In the genomic region with DNA sequence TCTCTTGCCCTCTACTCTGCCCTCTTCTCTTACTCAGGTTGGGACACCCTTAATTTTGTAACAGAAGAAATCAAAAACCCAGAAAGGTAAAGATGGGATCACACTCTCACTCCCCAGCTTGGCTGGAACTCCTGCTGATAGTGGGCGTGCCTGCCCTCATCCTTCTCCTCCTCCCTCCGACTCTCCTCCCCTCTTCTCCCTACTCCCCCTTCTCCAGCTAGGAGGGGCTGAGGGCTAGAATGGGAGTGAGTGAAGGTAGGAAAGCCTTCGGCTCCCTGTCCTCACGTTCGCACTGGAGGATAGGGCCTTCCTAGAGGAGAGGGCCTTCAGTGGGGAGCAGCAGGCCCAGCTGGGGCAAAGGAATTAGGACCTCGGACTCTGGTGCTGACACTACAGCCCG, we compare ENCODE assay signal across 13 cellular contexts. TPM values are rescaled to one million over a fixed set of nuclear protein-coding genes. Genes with fewer than 3 reads are reported as not detected.
A peak's percentile ranks its signal among the peaks of the same experiment; 100 is the strongest.
DNase-seq lines count a peak whose midpoint lies in the region; ATAC-seq and TF ChIP-seq lines count a peak whose summit lies in the region.
"Had no signal": no experiment of that assay in that cellular context is flagged by ENCODE, and none has a peak within 500 bp of the region (broad histone marks: within the 10 kb centered on the region; RNA-seq: fewer than 3 reads in every experiment).

No MANE protein-coding gene starts in this region.

- CTCF ChIA-PET in OCI-LY7 (lab: Charles Lee; ENCODE audit: unreplicated experiment) = no interaction called here
- CTCF ChIA-PET in HEK293T (lab: Yijun Ruan, JAX) = no interaction called here

- H3K9me2 ChIP-seq in OCI-LY7 (ENCODE audit: insufficient read depth, low read length) = no peaks in the 10 kb centered on the region

- H3K36me3 Mint-ChIP-seq in T-helper 2 cell treated with Interferon-gamma antibody and Interleukin-4, amounts not matched to agents 5 μg/mL and 100 μg/mL, for 36 hours (ENCODE audit: low read depth) = peaks cover 73% of the 10 kb centered on the region
- peaks cover 55 to 72% of the 10 kb centered on the region in 2 donors for H3K36me3 Mint-ChIP-seq in stimulated activated naive B cell treated with anti-CD40 and anti-IgM and Interleukin-4, amounts not matched to agents 10 μg/mL and 1 μg/mL and 100 μg/mL, for 72 hours

- H3K4me2 ChIP-seq in OCI-LY7 (ENCODE audit: low read length) = no peak overlapping the region
- H3K4me2 ChIP-seq: hepatocyte, PC-9 had no signal

- no peaks in the 10 kb centered on the region for H4K20me1 ChIP-seq in OCI-LY7 (ENCODE audit: insufficient read depth, low read length)

- no peaks in the 10 kb centered on the region for H3K27me3 Mint-ChIP-seq in T-helper 2 cell treated with Interferon-gamma antibody and Interleukin-4, amounts not matched to agents 5 μg/mL and 100 μg/mL, for 36 hours (ENCODE audit: low read depth)
- no peaks in the 10 kb centered on the region for H3K27me3 Mint-ChIP-seq in stimulated activated naive B cell treated with anti-CD40 and anti-IgM and Interleukin-4, amounts not matched to agents 10 μg/mL and 1 μg/mL and 100 μg/mL, for 72 hours

- peaks cover 62% of the 10 kb centered on the region for H3K4me1 Mint-ChIP-seq in T-helper 2 cell treated with Interferon-gamma antibody and Interleukin-4, amounts not matched to agents 5 μg/mL and 100 μg/mL, for 36 hours (ENCODE audit: low read depth)
- peaks cover 50 to 77% of the 10 kb centered on the region in 2 donors for H3K4me1 Mint-ChIP-seq in stimulated activated naive B cell treated with anti-CD40 and anti-IgM and Interleukin-4, amounts not matched to agents 10 μg/mL and 1 μg/mL and 100 μg/mL, for 72 hours

- H3K9me3 Mint-ChIP-seq in T-helper 2 cell treated with Interferon-gamma antibody and Interleukin-4, amounts not matched to agents 5 μg/mL and 100 μg/mL, for 36 hours = no peaks in the 10 kb centered on the region
- peaks cover 0 to 2% of the 10 kb centered on the region in 2 donors for H3K9me3 Mint-ChIP-seq in stimulated activated naive B cell treated with anti-CD40 and anti-IgM and Interleukin-4, amounts not matched to agents 10 μg/mL and 1 μg/mL and 100 μg/mL, for 72 hours

- no peaks in the 10 kb centered on the region for H3K27me3 ChIP-seq in esophagus muscularis mucosa
- H3K27me3 ChIP-seq: hepatocyte, stomach had no signal

- peak overlapping the region; percentile 75 for H3K4me3 Mint-ChIP-seq in T-helper 2 cell treated with Interferon-gamma antibody and Interleukin-4, amounts not matched to agents 5 μg/mL and 100 μg/mL, for 36 hours
- peak overlapping the region; percentile 65 to 68 for H3K4me3 Mint-ChIP-seq in stimulated activated naive B cell treated with anti-CD40 and anti-IgM and Interleukin-4, amounts not matched to agents 10 μg/mL and 1 μg/mL and 100 μg/mL, for 72 hours

- WGBS in esophagus muscularis mucosa = 79% methylated on average over 7 of the region's 7 CpGs

- no peak for TF ChIP-seq CTCF in OCI-LY7 (conservative IDR thresholded peaks at IDR 0.05; ENCODE audit: low read length)
- no peak for TF ChIP-seq CTCF in esophagus muscularis mucosa (IDR thresholded peaks at IDR 0.05)

- no TSS peak for BruUV-seq in OCI-LY7 (replicated peaks; lab: Mats Ljungman, UMichigan)

- H3K4me1 ChIP-seq in OCI-LY7 (ENCODE audit: insufficient read depth, low read length, poor library complexity, severe bottlenecking) (peaks cover 67% of the 10 kb centered on the region), esophagus muscularis mucosa (peaks cover 36 to 57% (median 47%) of the 10 kb centered on the region in 4 donors)

- no peaks in the 10 kb centered on the region for H3K9me3 ChIP-seq in OCI-LY7 (ENCODE audit: low read length)
- H3K9me3 ChIP-seq in esophagus muscularis mucosa = no peaks in the 10 kb centered on the region
- H3K9me3 ChIP-seq: stomach had no signal

- H3K27ac ChIP-seq in OCI-LY7 (ENCODE audit: low read depth, low read length, poor library complexity, severe bottlenecking) (peak overlapping the region; percentile 66), esophagus muscularis mucosa (replicated peaks in 1 of 4) (peak overlapping the region in 3 of 4 donors; percentile 0 to 57 (median 17))
- H3K27ac ChIP-seq: hepatocyte, PC-9 had no signal

- no peak for TF ChIP-seq EP300 in esophagus muscularis mucosa (IDR thresholded peaks at IDR 0.05)

- ATAC-seq in stimulated activated naive B cell treated with anti-CD40 and anti-IgM and Interleukin-4, amounts not matched to agents 10 μg/mL and 1 μg/mL and 100 μg/mL, for 72 hours (replicated peaks) = no peak

- intact Hi-C loops in OCI-LY7 (cut with micrococcal nuclease; ENCODE audit: unreplicated experiment) (no loop called here), esophagus muscularis mucosa (cut with DNase I) (no loop called here)

- H3K36me3 ChIP-seq in OCI-LY7 (ENCODE audit: insufficient read depth, low read length) = peaks cover 89% of the 10 kb centered on the region
- peaks cover 13 to 79% (median 67%) of the 10 kb centered on the region in 4 donors for H3K36me3 ChIP-seq in esophagus muscularis mucosa

- POLR2A ChIA-PET in OCI-LY7 (lab: Charles Lee) (interaction anchor here (1.2 to 3.4 kb wide), 4 partner anchors 10 to 21 kb away, joined by 4 to 18 read pairs (median 11); a partner anchor contains a TSS), HEK293T (lab: Yijun Ruan, JAX) (no interaction called here)

- DNase-seq in T-helper 2 cell treated with Interferon-gamma antibody and Interleukin-4, amounts not matched to agents 5 μg/mL and 100 μg/mL, for 36 hours (ENCODE audit: low spot score) = no peak
- DNase-seq in T-helper 2 cell (no peak), OCI-LY7 (ENCODE audit: low spot score) (no peak), esophagus muscularis mucosa (ENCODE audit: extremely low spot score) (no peak), HEK293T (ENCODE audit: extremely low spot score) (no peak), UCSD-AML1 (lab: John Stamatoyannopoulos, UW; ENCODE audit: unreplicated experiment) (no peak), NCI-H187 treated with DMSO at 0.1 percent for 48 hours (lab: John Stamatoyannopoulos, UW) (no peak)
- no peak for DNase-seq in stimulated activated naive B cell treated with anti-CD40 and anti-IgM and Interleukin-4, amounts not matched to agents 10 μg/mL and 1 μg/mL and 100 μg/mL, for 72 hours
- DNase-seq: effector CD4-positive, alpha-beta T cell; NCI-H2029 treated with DMSO at 0.1 percent for 48 hours; PC-9; stomach had no signal

- H2AFZ ChIP-seq in OCI-LY7 (ENCODE audit: low read length) = no peak overlapping the region
- H2AFZ ChIP-seq: hepatocyte, PC-9 had no signal

- H3K4me3 ChIP-seq in OCI-LY7 (ENCODE audit: low read depth, low read length, poor library complexity, severe bottlenecking) (no peak overlapping the region), esophagus muscularis mucosa (no peak overlapping the region)
- H3K4me3 ChIP-seq: hepatocyte, PC-9, stomach had no signal

- no peak for TF ChIP-seq POLR2A in esophagus muscularis mucosa (IDR thresholded peaks at IDR 0.05; ENCODE audit: low read depth)

- H3K27ac Mint-ChIP-seq in T-helper 2 cell treated with Interferon-gamma antibody and Interleukin-4, amounts not matched to agents 5 μg/mL and 100 μg/mL, for 36 hours = peak overlapping the region; percentile 92
- peak overlapping the region; percentile 93 for H3K27ac Mint-ChIP-seq in stimulated activated naive B cell treated with anti-CD40 and anti-IgM and Interleukin-4, amounts not matched to agents 10 μg/mL and 1 μg/mL and 100 μg/mL, for 72 hours

- H3K79me2 ChIP-seq in OCI-LY7 (ENCODE audit: insufficient read depth, low read depth, low read length) = peaks cover 26% of the 10 kb centered on the region; the same call in 1 of the 2 replicates

TF ChIP-seq in HEK293T, 16 proteins besides CTCF, POLR2A, EP300 and RAD21:
- no peak for TF ChIP-seq L3MBTL2 (conservative IDR thresholded peaks at IDR 0.05)
- no peak for TF ChIP-seq LEF1 (IDR thresholded peaks at IDR 0.05; ENCODE audit: borderline replicate concordance)
- TF ChIP-seq CTBP1 (IDR thresholded peaks at IDR 0.05; ENCODE audit: borderline replicate concordance) = no peak
- TF ChIP-seq FOXA1 (IDR thresholded peaks at IDR 0.05) = no peak
- TF ChIP-seq ARNT (IDR thresholded peaks at IDR 0.05) = no peak
- TF ChIP-seq HDGF (IDR thresholded peaks at IDR 0.05; ENCODE audit: borderline replicate concordance) = no peak
- TF ChIP-seq FOXK2 (IDR thresholded peaks at IDR 0.05) = no peak
- TF ChIP-seq SP1 (IDR thresholded peaks at IDR 0.05) = no peak
- TF ChIP-seq ZNF384 (IDR thresholded peaks at IDR 0.05) = no peak
- no peak for TF ChIP-seq BHLHE40 (IDR thresholded peaks at IDR 0.05; ENCODE audit: borderline replicate concordance)
- TF ChIP-seq ELF4 (IDR thresholded peaks at IDR 0.05) = no peak
- TF ChIP-seq, protein P1, sequence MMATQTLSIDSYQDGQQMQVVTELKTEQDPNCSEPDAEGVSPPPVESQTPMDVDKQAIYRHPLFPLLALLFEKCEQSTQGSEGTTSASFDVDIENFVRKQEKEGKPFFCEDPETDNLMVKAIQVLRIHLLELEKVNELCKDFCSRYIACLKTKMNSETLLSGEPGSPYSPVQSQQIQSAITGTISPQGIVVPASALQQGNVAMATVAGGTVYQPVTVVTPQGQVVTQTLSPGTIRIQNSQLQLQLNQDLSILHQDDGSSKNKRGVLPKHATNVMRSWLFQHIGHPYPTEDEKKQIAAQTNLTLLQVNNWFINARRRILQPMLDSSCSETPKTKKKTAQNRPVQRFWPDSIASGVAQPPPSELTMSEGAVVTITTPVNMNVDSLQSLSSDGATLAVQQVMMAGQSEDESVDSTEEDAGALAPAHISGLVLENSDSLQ (IDR thresholded peaks at IDR 0.05) = no peak
- no peak for TF ChIP-seq FOXM1 (IDR thresholded peaks at IDR 0.05; ENCODE audit: borderline replicate concordance)
- TF ChIP-seq NFRKB (IDR thresholded peaks at IDR 0.05) = no peak
- no peak for TF ChIP-seq SUZ12 (IDR thresholded peaks at IDR 0.05)
TF ChIP-seq in HEK293T: peak in this region for 0.

RNA-seq across cellular contexts. Expression of a gene that starts 20.3 kb away (rescaled TPM):
- total RNA-seq in OCI-LY7 (2014; rRNA removed; shearing (Covaris generic)) = 28.6 and 35.2 TPM in 2 replicates
- total RNA-seq in OCI-LY7 (2022) (33.4 and 35.8 TPM in 2 replicates), esophagus muscularis mucosa (10 to 100 TPM in 2 of 4 donors, 1 to 10 TPM in 2; 8.7 to 15.7 (median 11.5) TPM)

RNA-seq across cellular contexts. Expression of a gene that starts 20.4 kb away (rescaled TPM):
- 75.3 and 85.1 TPM in 2 replicates for total RNA-seq in OCI-LY7 (2014; rRNA removed; shearing (Covaris generic))
- total RNA-seq in OCI-LY7 (2022) (80.4 and 85.5 TPM in 2 replicates), esophagus muscularis mucosa (10 to 100 TPM; 20.0 to 31.1 (median 26.8) TPM)

RNA-seq across cellular contexts. Expression of a gene that starts 26.1 kb away (rescaled TPM):
- total RNA-seq in OCI-LY7 (2014; rRNA removed; shearing (Covaris generic)) = 50.9 and 53.1 TPM in 2 replicates
- total RNA-seq in OCI-LY7 (2022) = 79.5 and 98.8 TPM in 2 replicates
- 10 to 100 TPM; 18.9 to 37.1 (median 27.3) TPM for total RNA-seq in esophagus muscularis mucosa

RNA-seq across cellular contexts. Expression of a gene that starts 45.3 kb away (rescaled TPM):
- total RNA-seq in OCI-LY7 (2014; rRNA removed; shearing (Covaris generic)) = 38.9 and 46.2 TPM in 2 replicates
- total RNA-seq in OCI-LY7 (2022) = 27.5 and 36.8 TPM in 2 replicates
- 10 to 100 TPM; 10.4 to 22.0 (median 15.3) TPM for total RNA-seq in esophagus muscularis mucosa

RNA-seq across cellular contexts. Expression of a gene that starts 54.5 kb away (rescaled TPM):
- 0.08 TPM in 1 of 2 replicates, not detected in the other for total RNA-seq in OCI-LY7 (2014; rRNA removed; shearing (Covaris generic))
- total RNA-seq in OCI-LY7 (2022) (not detected in 2 replicates), esophagus muscularis mucosa (1 to 10 TPM in 1 of 4 donors, under 1 TPM in 3; 0.17 to 2.1 (median 0.52) TPM)
